In the genomic region with DNA sequence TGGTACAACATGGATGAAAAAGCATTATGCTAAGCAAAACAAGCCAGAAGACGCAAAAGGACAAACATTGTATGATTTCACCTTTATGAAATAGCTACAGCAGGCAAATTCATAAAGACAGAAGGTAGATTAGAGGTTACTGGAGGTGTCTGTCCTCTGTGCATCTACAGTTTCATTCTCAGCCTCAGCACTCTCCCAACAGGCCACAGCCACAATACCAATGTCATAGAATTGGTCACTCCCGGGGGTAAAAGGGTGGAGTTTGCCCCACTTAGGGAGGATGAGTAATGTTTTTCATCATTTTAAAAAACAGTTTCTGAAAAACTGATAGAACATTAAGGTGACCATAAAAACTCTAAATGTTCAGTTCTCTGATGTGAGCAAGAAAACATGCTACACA, we compare ENCODE assay signal across 19 cellular contexts.
A peak's percentile ranks its signal among the peaks of the same experiment; 100 is the strongest.
DNase-seq lines count a peak whose midpoint lies in the region; ATAC-seq and TF ChIP-seq lines count a peak whose summit lies in the region.
"Had no signal": no experiment of that assay in that cellular context is flagged by ENCODE, and none has a peak within 500 bp of the region (broad histone marks: within the 10 kb centered on the region; RNA-seq: fewer than 3 reads in every experiment).

No MANE protein-coding gene starts in this region.

- TF ChIP-seq CTCF in MM.1S (IDR thresholded peaks at IDR 0.05; ENCODE audit: low read length), result no peak

- H3K9ac ChIP-seq in MM.1S (ENCODE audit: low read length), result no peak overlapping the region

- no peaks in the 10 kb centered on the region for H3K4me1 ChIP-seq in MM.1S (ENCODE audit: low read length)
- H3K4me1 ChIP-seq: BE2C, SJSA1 had no signal

- H3K27ac Mint-ChIP-seq in stimulated activated naive CD8-positive, alpha-beta T cell treated with anti-CD3 and anti-CD28 coated beads, Interleukin-15, amount 100 ng/mL, for 72 hours, result no peak overlapping the region
- H3K27ac Mint-ChIP-seq: T-helper 1 cell treated with Interleukin-12 subunit alpha and Interleukin-12 subunit beta and Interleukin-4 antibody, amounts not matched to agents 30 μg/mL and 1 μg/mL, for 36 hours had no signal

- H3K4me3 Mint-ChIP-seq in stimulated activated naive CD8-positive, alpha-beta T cell treated with anti-CD3 and anti-CD28 coated beads, Interleukin-15, amount 100 ng/mL, for 72 hours, result no peak overlapping the region
- H3K4me3 Mint-ChIP-seq: T-helper 1 cell treated with Interleukin-12 subunit alpha and Interleukin-12 subunit beta and Interleukin-4 antibody, amounts not matched to agents 30 μg/mL and 1 μg/mL, for 36 hours had no signal

- no peak overlapping the region for H3K4me3 ChIP-seq in MM.1S (ENCODE audit: low read length)
- H3K4me3 ChIP-seq: SJSA1 had no signal

- no peaks in the 10 kb centered on the region for H3K9me3 ChIP-seq in MM.1S (replicated peaks; ENCODE audit: insufficient read depth, low read length)
- H3K9me3 ChIP-seq: BE2C, SJSA1 had no signal

- peak; percentile 93 for ATAC-seq in stimulated activated naive CD8-positive, alpha-beta T cell treated with anti-CD3 and anti-CD28 coated beads, Interleukin-15, amount 100 ng/mL, for 72 hours
- ATAC-seq in stimulated activated naive CD8-positive, alpha-beta T cell treated with anti-CD3 and anti-CD28 coated beads, Interleukin-15, Interleukin-2, amounts not matched to agents 100 U/mL and 50 U/mL, for 24 hours, result no peak
- ATAC-seq in GM19035 (IDR thresholded peaks at IDR 0.05; ENCODE audit: unreplicated experiment) (peak; percentile 54), HG03095 (IDR thresholded peaks at IDR 0.05; ENCODE audit: unreplicated experiment) (no peak), GM21529 (IDR thresholded peaks at IDR 0.05; ENCODE audit: unreplicated experiment) (no peak)
- ATAC-seq: HCT116, Right ventricle myocardium inferior had no signal

- H3F3A ChIP-seq in MM.1S (ENCODE audit: insufficient read depth, low read length), result no peaks in the 10 kb centered on the region

- no peaks in the 10 kb centered on the region for H3K79me2 ChIP-seq in MM.1S (ENCODE audit: low read length)

- peak in 1 of 2 donors; percentile 28 for DNase-seq in stimulated activated naive CD8-positive, alpha-beta T cell treated with anti-CD3 and anti-CD28 coated beads, Interleukin-15, amount 100 ng/mL, for 72 hours
- no peak for DNase-seq in stimulated activated naive CD8-positive, alpha-beta T cell treated with anti-CD3 and anti-CD28 coated beads, Interleukin-15, Interleukin-2, amounts not matched to agents 100 U/mL and 50 U/mL, for 24 hours
- peak; percentile 20 for DNase-seq in MM.1S
- no peak for DNase-seq in RKO (ENCODE audit: low spot score)
- DNase-seq: BE2C, DMS79, NCI-H1048, NCI-H1417 treated with DMSO at 0.1 percent for 48 hours, NCI-H187, NCI-H446, NCI-H526, OCI-M1 had no signal

- no peak overlapping the region for H2AFZ ChIP-seq in MM.1S (ENCODE audit: low read length)

- H4K20me1 ChIP-seq in MM.1S (ENCODE audit: insufficient read depth, low read length), result no peaks in the 10 kb centered on the region

- no peaks in the 10 kb centered on the region for H3K9me2 ChIP-seq in MM.1S (replicated peaks; ENCODE audit: insufficient read depth, low read length)

- H3K4me2 ChIP-seq in MM.1S (ENCODE audit: low read depth, low read length), result no peak overlapping the region

- H3K9me3 Mint-ChIP-seq in stimulated activated naive CD8-positive, alpha-beta T cell treated with anti-CD3 and anti-CD28 coated beads, Interleukin-15, amount 100 ng/mL, for 72 hours, result no peaks in the 10 kb centered on the region
- H3K9me3 Mint-ChIP-seq: T-helper 1 cell treated with Interleukin-12 subunit alpha and Interleukin-12 subunit beta and Interleukin-4 antibody, amounts not matched to agents 30 μg/mL and 1 μg/mL, for 36 hours had no signal

- H3K27me3 ChIP-seq in MM.1S (replicated peaks; ENCODE audit: insufficient read depth, low read length), result no peaks in the 10 kb centered on the region
- H3K27me3 ChIP-seq: BE2C, SJSA1 had no signal

- H3K27me3 Mint-ChIP-seq in stimulated activated naive CD8-positive, alpha-beta T cell treated with anti-CD3 and anti-CD28 coated beads, Interleukin-15, amount 100 ng/mL, for 72 hours, result no peaks in the 10 kb centered on the region

- no peaks in the 10 kb centered on the region for H3K36me3 ChIP-seq in MM.1S (replicated peaks; ENCODE audit: insufficient read depth, low read length)
- H3K36me3 ChIP-seq: BE2C, SJSA1 had no signal

- no peak overlapping the region for H3K27ac ChIP-seq in MM.1S (ENCODE audit: low read length)
- H3K27ac ChIP-seq: SJSA1 had no signal

- H3K4me1 Mint-ChIP-seq in stimulated activated naive CD8-positive, alpha-beta T cell treated with anti-CD3 and anti-CD28 coated beads, Interleukin-15, amount 100 ng/mL, for 72 hours, result no peaks in the 10 kb centered on the region

Comparison
In these comparisons a context has a peak if more than half of its experiments do, and no peak if none do; other contexts are left out.
1. ATAC-seq: peak in stimulated activated naive CD8-positive, alpha-beta T cell treated with anti-CD3 and anti-CD28 coated beads, Interleukin-15, amount 100 ng/mL, for 72 hours (single experiment) and GM19035 (single experiment); none in stimulated activated naive CD8-positive, alpha-beta T cell treated with anti-CD3 and anti-CD28 coated beads, Interleukin-15, Interleukin-2, amounts not matched to agents 100 U/mL and 50 U/mL, for 24 hours (single experiment), HG03095 (single experiment) and GM21529 (single experiment).